1 cellular context compared by ENCODE assay signal in the genomic region with DNA sequence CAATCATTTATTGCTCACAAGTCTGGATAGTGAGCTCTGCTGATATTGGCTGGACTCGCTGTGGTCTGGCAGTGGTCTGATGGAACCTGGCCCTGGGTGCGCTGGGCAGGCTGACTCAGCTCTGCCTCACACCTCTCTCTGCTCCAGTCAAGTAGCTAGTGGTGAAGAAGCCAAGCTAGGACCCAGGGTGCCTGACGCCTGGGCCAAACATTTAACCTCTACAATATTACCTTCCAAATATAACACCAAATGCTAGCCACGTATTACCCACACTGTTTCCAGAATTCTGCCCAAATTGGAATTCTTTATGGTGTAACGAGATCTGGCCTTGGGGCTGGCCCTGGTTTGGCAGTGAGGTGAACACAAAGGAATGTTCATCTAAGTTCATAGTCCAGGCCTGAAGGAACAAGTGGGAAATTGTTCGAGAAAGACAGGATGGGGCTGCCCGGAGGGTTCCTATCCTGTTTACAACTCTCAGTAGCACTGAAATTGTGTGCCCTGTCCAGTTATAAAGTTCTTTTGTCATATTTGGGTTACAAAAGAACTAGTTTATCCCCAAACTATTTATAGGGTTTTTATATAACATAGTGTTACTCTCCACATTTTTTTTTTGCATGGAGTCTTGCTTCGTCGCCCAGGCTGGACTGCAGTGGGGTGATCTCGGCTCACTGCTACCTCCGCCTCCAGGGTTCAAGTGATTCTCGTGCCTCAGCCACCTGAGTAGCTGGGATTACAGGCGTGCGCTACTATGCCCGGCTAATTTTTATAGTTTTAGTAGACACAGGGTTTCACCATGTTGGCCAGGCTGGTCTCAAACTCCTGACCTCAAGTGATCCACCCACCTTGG.
TF ChIP-seq lines count a peak whose summit lies in the region.

No MANE protein-coding gene starts in this region.

TF ChIP-seq in HepG2, 621 proteins besides CTCF, POLR2A, EP300 and RAD21 (continued from another document and continues in another):
- TF ChIP-seq, protein P1, sequence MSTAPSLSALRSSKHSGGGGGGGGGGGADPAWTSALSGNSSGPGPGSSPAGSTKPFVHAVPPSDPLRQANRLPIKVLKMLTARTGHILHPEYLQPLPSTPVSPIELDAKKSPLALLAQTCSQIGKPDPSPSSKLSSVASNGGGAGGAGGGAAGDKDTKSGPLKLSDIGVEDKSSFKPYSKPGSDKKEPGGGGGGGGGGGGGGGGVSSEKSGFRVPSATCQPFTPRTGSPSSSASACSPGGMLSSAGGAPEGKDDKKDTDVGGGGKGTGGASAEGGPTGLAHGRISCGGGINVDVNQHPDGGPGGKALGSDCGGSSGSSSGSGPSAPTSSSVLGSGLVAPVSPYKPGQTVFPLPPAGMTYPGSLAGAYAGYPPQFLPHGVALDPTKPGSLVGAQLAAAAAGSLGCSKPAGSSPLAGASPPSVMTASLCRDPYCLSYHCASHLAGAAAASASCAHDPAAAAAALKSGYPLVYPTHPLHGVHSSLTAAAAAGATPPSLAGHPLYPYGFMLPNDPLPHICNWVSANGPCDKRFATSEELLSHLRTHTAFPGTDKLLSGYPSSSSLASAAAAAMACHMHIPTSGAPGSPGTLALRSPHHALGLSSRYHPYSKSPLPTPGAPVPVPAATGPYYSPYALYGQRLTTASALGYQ (CRISPR knock-in tag; IDR thresholded peaks at IDR 0.05) = no peak
- 0 out of 2 replicates have a peak, but pooled peaks have one; percentile 12 for TF ChIP-seq ZBTB21 (CRISPR knock-in tag; IDR thresholded peaks at IDR 0.05)
- no peak for TF ChIP-seq ZNF160 (CRISPR knock-in tag; IDR thresholded peaks at IDR 0.05)
- no peak for TF ChIP-seq CBFB (CRISPR knock-in tag; IDR thresholded peaks at IDR 0.05)
- no peak for TF ChIP-seq ZNF33B (CRISPR knock-in tag; IDR thresholded peaks at IDR 0.05)
- peak; percentile 45; the same call in 1 of the 2 replicates for TF ChIP-seq CBX5 (CRISPR knock-in tag; IDR thresholded peaks at IDR 0.05; ENCODE audit: borderline replicate concordance)
- TF ChIP-seq, protein P2, sequence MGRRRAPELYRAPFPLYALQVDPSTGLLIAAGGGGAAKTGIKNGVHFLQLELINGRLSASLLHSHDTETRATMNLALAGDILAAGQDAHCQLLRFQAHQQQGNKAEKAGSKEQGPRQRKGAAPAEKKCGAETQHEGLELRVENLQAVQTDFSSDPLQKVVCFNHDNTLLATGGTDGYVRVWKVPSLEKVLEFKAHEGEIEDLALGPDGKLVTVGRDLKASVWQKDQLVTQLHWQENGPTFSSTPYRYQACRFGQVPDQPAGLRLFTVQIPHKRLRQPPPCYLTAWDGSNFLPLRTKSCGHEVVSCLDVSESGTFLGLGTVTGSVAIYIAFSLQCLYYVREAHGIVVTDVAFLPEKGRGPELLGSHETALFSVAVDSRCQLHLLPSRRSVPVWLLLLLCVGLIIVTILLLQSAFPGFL (CRISPR knock-in tag; IDR thresholded peaks at IDR 0.05) = no peak
- no peak for TF ChIP-seq KMT2B (CRISPR knock-in tag; IDR thresholded peaks at IDR 0.05)
- TF ChIP-seq, protein P3, sequence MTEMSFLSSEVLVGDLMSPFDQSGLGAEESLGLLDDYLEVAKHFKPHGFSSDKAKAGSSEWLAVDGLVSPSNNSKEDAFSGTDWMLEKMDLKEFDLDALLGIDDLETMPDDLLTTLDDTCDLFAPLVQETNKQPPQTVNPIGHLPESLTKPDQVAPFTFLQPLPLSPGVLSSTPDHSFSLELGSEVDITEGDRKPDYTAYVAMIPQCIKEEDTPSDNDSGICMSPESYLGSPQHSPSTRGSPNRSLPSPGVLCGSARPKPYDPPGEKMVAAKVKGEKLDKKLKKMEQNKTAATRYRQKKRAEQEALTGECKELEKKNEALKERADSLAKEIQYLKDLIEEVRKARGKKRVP (CRISPR knock-in tag; IDR thresholded peaks at IDR 0.05) = peak in 1 of 2 experiments; percentile 69; a peak in 1 of 4 replicates
- no peak for TF ChIP-seq ZNF335 (CRISPR knock-in tag; IDR thresholded peaks at IDR 0.05)
- TF ChIP-seq ZNF672 (CRISPR knock-in tag; IDR thresholded peaks at IDR 0.05) = no peak
- no peak for TF ChIP-seq ZNF34 (CRISPR knock-in tag; IDR thresholded peaks at IDR 0.05; ENCODE audit: borderline replicate concordance)
- peak; percentile 56; the same call in 1 of the 2 replicates for TF ChIP-seq GATA4 (IDR thresholded peaks at IDR 0.05; ENCODE audit: borderline replicate concordance, low read depth)
- TF ChIP-seq, protein P4, sequence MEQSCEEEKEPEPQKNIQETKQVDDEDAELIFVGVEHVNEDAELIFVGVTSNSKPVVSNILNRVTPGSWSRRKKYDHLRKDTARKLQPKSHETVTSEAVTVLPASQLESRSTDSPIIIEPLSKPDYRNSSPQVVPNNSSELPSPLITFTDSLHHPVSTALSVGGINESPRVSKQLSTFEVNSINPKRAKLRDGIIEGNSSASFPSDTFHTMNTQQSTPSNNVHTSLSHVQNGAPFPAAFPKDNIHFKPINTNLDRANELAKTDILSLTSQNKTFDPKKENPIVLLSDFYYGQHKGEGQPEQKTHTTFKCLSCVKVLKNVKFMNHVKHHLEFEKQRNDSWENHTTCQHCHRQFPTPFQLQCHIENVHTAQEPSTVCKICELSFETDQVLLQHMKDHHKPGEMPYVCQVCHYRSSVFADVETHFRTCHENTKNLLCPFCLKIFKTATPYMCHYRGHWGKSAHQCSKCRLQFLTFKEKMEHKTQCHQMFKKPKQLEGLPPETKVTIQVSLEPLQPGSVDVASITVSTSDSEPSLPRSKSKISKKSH (CRISPR knock-in tag; IDR thresholded peaks at IDR 0.05; ENCODE audit: borderline replicate concordance) = no peak
- TF ChIP-seq ZFP90 (CRISPR knock-in tag; IDR thresholded peaks at IDR 0.05; ENCODE audit: borderline replicate concordance) = no peak
- TF ChIP-seq ZFP37 (CRISPR knock-in tag; IDR thresholded peaks at IDR 0.05; ENCODE audit: borderline replicate concordance) = no peak
- TF ChIP-seq, protein P5, sequence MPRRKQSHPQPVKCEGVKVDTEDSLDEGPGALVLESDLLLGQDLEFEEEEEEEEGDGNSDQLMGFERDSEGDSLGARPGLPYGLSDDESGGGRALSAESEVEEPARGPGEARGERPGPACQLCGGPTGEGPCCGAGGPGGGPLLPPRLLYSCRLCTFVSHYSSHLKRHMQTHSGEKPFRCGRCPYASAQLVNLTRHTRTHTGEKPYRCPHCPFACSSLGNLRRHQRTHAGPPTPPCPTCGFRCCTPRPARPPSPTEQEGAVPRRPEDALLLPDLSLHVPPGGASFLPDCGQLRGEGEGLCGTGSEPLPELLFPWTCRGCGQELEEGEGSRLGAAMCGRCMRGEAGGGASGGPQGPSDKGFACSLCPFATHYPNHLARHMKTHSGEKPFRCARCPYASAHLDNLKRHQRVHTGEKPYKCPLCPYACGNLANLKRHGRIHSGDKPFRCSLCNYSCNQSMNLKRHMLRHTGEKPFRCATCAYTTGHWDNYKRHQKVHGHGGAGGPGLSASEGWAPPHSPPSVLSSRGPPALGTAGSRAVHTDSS (CRISPR knock-in tag; conservative IDR thresholded peaks at IDR 0.05) = no peak
- TF ChIP-seq PHF21A (CRISPR knock-in tag; IDR thresholded peaks at IDR 0.05) = peak; percentile 88
- TF ChIP-seq, protein P6, sequence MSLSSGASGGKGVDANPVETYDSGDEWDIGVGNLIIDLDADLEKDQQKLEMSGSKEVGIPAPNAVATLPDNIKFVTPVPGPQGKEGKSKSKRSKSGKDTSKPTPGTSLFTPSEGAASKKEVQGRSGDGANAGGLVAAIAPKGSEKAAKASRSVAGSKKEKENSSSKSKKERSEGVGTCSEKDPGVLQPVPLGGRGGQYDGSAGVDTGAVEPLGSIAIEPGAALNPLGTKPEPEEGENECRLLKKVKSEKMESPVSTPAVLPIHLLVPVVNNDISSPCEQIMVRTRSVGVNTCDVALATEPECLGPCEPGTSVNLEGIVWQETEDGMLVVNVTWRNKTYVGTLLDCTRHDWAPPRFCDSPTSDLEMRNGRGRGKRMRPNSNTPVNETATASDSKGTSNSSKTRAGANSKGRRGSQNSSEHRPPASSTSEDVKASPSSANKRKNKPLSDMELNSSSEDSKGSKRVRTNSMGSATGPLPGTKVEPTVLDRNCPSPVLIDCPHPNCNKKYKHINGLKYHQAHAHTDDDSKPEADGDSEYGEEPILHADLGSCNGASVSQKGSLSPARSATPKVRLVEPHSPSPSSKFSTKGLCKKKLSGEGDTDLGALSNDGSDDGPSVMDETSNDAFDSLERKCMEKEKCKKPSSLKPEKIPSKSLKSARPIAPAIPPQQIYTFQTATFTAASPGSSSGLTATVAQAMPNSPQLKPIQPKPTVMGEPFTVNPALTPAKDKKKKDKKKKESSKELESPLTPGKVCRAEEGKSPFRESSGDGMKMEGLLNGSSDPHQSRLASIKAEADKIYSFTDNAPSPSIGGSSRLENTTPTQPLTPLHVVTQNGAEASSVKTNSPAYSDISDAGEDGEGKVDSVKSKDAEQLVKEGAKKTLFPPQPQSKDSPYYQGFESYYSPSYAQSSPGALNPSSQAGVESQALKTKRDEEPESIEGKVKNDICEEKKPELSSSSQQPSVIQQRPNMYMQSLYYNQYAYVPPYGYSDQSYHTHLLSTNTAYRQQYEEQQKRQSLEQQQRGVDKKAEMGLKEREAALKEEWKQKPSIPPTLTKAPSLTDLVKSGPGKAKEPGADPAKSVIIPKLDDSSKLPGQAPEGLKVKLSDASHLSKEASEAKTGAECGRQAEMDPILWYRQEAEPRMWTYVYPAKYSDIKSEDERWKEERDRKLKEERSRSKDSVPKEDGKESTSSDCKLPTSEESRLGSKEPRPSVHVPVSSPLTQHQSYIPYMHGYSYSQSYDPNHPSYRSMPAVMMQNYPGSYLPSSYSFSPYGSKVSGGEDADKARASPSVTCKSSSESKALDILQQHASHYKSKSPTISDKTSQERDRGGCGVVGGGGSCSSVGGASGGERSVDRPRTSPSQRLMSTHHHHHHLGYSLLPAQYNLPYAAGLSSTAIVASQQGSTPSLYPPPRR (CRISPR knock-in tag; IDR thresholded peaks at IDR 0.05; ENCODE audit: borderline replicate concordance) = no peak; the same call in 1 of the 2 replicates
- no peak for TF ChIP-seq PCBP1 (IDR thresholded peaks at IDR 0.05; ENCODE audit: borderline replicate concordance, low read depth, low read length)
- TF ChIP-seq ZSCAN9 (CRISPR knock-in tag; IDR thresholded peaks at IDR 0.05; ENCODE audit: borderline replicate concordance) = no peak; the same call in 1 of the 2 replicates
- TF ChIP-seq ZNF678 (CRISPR knock-in tag; IDR thresholded peaks at IDR 0.05) = no peak
- TF ChIP-seq HMGA1 (CRISPR knock-in tag; conservative IDR thresholded peaks at IDR 0.05) = no peak
- TF ChIP-seq, protein P7, sequence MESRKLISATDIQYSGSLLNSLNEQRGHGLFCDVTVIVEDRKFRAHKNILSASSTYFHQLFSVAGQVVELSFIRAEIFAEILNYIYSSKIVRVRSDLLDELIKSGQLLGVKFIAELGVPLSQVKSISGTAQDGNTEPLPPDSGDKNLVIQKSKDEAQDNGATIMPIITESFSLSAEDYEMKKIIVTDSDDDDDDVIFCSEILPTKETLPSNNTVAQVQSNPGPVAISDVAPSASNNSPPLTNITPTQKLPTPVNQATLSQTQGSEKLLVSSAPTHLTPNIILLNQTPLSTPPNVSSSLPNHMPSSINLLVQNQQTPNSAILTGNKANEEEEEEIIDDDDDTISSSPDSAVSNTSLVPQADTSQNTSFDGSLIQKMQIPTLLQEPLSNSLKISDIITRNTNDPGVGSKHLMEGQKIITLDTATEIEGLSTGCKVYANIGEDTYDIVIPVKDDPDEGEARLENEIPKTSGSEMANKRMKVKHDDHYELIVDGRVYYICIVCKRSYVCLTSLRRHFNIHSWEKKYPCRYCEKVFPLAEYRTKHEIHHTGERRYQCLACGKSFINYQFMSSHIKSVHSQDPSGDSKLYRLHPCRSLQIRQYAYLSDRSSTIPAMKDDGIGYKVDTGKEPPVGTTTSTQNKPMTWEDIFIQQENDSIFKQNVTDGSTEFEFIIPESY (CRISPR knock-in tag; IDR thresholded peaks at IDR 0.05) = peak; percentile 22; the same call in 1 of the 2 replicates
- 0 out of 2 replicates have a peak, but pooled peaks have one; percentile 72 for TF ChIP-seq RORA (CRISPR knock-in tag; IDR thresholded peaks at IDR 0.05)
- no peak for TF ChIP-seq CBX2 (IDR thresholded peaks at IDR 0.05; ENCODE audit: low read depth, low read length)
- no peak for TF ChIP-seq CBX2 (CRISPR knock-in tag; IDR thresholded peaks at IDR 0.05; ENCODE audit: low read depth)
- TF ChIP-seq, protein P8, sequence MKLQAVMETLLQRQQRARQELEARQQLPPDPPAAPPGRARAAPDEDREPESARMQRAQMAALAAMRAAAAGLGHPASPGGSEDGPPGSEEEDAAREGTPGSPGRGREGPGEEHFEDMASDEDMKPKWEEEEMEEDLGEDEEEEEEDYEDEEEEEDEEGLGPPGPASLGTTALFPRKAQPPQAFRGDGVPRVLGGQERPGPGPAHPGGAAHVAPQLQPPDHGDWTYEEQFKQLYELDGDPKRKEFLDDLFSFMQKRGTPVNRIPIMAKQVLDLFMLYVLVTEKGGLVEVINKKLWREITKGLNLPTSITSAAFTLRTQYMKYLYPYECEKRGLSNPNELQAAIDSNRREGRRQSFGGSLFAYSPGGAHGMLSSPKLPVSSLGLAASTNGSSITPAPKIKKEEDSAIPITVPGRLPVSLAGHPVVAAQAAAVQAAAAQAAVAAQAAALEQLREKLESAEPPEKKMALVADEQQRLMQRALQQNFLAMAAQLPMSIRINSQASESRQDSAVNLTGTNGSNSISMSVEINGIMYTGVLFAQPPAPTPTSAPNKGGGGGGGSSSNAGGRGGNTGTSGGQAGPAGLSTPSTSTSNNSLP (IDR thresholded peaks at IDR 0.05; ENCODE audit: low read depth, low read length) = peak; percentile 73
- TF ChIP-seq ZNF333 (CRISPR knock-in tag; IDR thresholded peaks at IDR 0.05; ENCODE audit: borderline replicate concordance) = no peak
- TF ChIP-seq HOXA5 (CRISPR knock-in tag; IDR thresholded peaks at IDR 0.05) = no peak
- no peak for TF ChIP-seq ZFP62 (CRISPR knock-in tag; IDR thresholded peaks at IDR 0.05)
- TF ChIP-seq ZMYM3 (CRISPR knock-in tag; IDR thresholded peaks at IDR 0.05) = no peak
- no peak for TF ChIP-seq ZFYVE20 (CRISPR knock-in tag; IDR thresholded peaks at IDR 0.05; ENCODE audit: borderline replicate concordance, low read depth)
- 0 out of 2 replicates have a peak, but pooled peaks have one; percentile 39 for TF ChIP-seq SMARCC2 (IDR thresholded peaks at IDR 0.05)
- peak; percentile 17; the same call in 1 of the 2 replicates for TF ChIP-seq GFI1 (CRISPR knock-in tag; IDR thresholded peaks at IDR 0.05; ENCODE audit: borderline replicate concordance)
- TF ChIP-seq, protein P9, sequence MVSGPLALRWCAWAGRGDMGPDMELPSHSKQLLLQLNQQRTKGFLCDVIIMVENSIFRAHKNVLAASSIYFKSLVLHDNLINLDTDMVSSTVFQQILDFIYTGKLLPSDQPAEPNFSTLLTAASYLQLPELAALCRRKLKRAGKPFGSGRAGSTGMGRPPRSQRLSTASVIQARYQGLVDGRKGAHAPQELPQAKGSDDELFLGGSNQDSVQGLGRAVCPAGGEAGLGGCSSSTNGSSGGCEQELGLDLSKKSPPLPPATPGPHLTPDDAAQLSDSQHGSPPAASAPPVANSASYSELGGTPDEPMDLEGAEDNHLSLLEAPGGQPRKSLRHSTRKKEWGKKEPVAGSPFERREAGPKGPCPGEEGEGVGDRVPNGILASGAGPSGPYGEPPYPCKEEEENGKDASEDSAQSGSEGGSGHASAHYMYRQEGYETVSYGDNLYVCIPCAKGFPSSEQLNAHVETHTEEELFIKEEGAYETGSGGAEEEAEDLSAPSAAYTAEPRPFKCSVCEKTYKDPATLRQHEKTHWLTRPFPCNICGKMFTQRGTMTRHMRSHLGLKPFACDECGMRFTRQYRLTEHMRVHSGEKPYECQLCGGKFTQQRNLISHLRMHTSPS (CRISPR knock-in tag; IDR thresholded peaks at IDR 0.05; ENCODE audit: low read depth) = peak; percentile 17; the same call in 1 of the 2 replicates
- TF ChIP-seq NONO (IDR thresholded peaks at IDR 0.05) = no peak
- TF ChIP-seq NONO (CRISPR knock-in tag; conservative IDR thresholded peaks at IDR 0.05) = 0 out of 2 replicates have a peak, but pooled peaks have one; percentile 36
- TF ChIP-seq NCOA5 (CRISPR knock-in tag; IDR thresholded peaks at IDR 0.05) = no peak
- TF ChIP-seq RELA (CRISPR knock-in tag; IDR thresholded peaks at IDR 0.05) = no peak
